In the genomic region with DNA sequence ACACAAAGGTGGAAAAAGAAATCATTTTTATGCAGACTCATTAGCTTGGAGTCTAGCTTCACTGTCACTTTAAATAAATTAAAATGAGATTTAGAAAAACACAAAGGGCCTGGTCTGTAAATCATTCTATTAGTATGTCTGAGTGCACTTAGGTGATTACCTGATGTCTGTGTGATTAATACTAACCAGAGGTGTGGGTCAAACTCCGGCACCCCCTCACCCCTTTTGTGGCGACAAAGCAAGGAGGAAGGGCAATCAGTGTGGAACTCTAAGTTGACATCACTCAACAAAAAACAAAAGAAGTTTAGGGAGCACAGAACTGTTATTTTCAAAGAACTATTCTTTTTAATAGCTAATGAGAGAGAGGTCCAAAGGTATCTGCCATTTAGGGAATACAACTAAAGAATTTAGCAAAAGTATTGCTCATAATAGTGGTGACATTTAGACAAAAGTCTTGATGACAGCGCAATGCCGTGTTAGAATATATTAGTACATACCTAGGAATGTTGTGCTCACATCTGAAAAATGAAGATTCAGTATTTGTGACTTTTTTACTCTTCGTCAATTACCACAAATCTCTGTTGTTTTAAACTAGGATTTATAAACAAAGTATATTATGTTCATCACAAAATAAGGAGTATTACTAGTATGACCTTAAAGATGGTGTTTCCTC, we compare ENCODE assay signal across 11 cellular contexts.
DNase-seq lines count a peak whose midpoint lies in the region; ATAC-seq, FAIRE-seq and TF ChIP-seq lines count a peak whose summit lies in the region.
"Had no signal": no experiment of that assay in that cellular context is flagged by ENCODE, and none has a peak within 500 bp of the region (broad histone marks: within the 10 kb centered on the region; RNA-seq: fewer than 3 reads in every experiment).

No MANE protein-coding gene starts in this region.

- H3K14ac ChIP-seq in IMR-90 (replicated peaks; ENCODE audit: low read depth, low read length) = peak overlapping the region; percentile 71

- peaks cover under 1% of the 10 kb centered on the region for H3K36me3 Mint-ChIP-seq in nephron (ENCODE audit: low read depth)

- H2BK15ac ChIP-seq in IMR-90 (ENCODE audit: low read depth, low read length) = peak overlapping the region; percentile 4; the same call in 1 of the 3 replicates

- FAIRE-seq in A549 (lab: Jason Lieb, UNC) = no peak
- FAIRE-seq: bronchial epithelial cell had no signal

- H2BK20ac ChIP-seq in IMR-90 (ENCODE audit: low read depth, low read length) = peak overlapping the region; percentile 57; the same call in 1 of the 2 replicates

- POLR2A ChIA-PET in A549 (lab: Yijun Ruan, JAX) (no interaction called here), IMR-90 (lab: Charles Lee; ENCODE audit: unreplicated experiment) (no interaction called here)

- H4K91ac ChIP-seq in IMR-90 (ENCODE audit: insufficient read depth, low read depth, low read length) = peak overlapping the region; percentile 33; the same call in 1 of the 2 replicates

- no peaks in the 10 kb centered on the region for H3K9me3 Mint-ChIP-seq in nephron

- peaks cover 37% of the 10 kb centered on the region for H3K4me1 ChIP-seq in A549
- peaks cover 18% of the 10 kb centered on the region for H3K4me1 ChIP-seq in IMR-90 (ENCODE audit: control insufficient read depth, insufficient read depth, low read length)
- H3K4me1 ChIP-seq in esophagus muscularis mucosa = peaks cover 17 to 47% (median 26%) of the 10 kb centered on the region in 4 donors

- ATAC-seq in A549 = no peak
- no peak for ATAC-seq in IMR-90 (ENCODE audit: low read depth)

- in situ Hi-C loops in IMR-90 (cut with MboI; ENCODE audit: low sequenced_read_pairs) = no loop called here
- in situ Hi-C loops in GM13976 (cut with MboI; ENCODE audit: low sequenced_read_pairs, unreplicated experiment) = no loop called here

- peak overlapping the region; percentile 73; the same call in 1 of the 2 replicates for H3K56ac ChIP-seq in IMR-90 (ENCODE audit: extremely low read depth, insufficient read depth, low read length)

- peaks cover 84% of the 10 kb centered on the region for H3K4me1 Mint-ChIP-seq in nephron

- H3K9me1 ChIP-seq in IMR-90 (ENCODE audit: insufficient read depth, low read length) = peaks cover 4% of the 10 kb centered on the region

- no peaks in the 10 kb centered on the region for H4K20me1 ChIP-seq in IMR-90 (ENCODE audit: insufficient read depth, low read length)

- H3K4me2 ChIP-seq in A549 (peak overlapping the region; percentile 54), IMR-90 (ENCODE audit: low read depth, low read length) (peak overlapping the region; percentile 80)

- intact Hi-C loops in IMR-90 (cut with micrococcal nuclease) = loop anchor here (2.0 kb wide), 1 partner anchor 53 kb away; no protein-coding TSS in a partner anchor
- intact Hi-C loops in dorsolateral prefrontal cortex (cut with DNase I) = loop anchor here in 1 of 2 donors (2.0 kb wide), 1 partner anchor 63 kb away; no protein-coding TSS in a partner anchor
- intact Hi-C loops in esophagus muscularis mucosa (cut with DNase I) = loop anchor here (10.0 kb wide), 1 partner anchor 61 kb away; no protein-coding TSS in a partner anchor

- peak overlapping the region; percentile 87 for H2BK120ac ChIP-seq in IMR-90 (ENCODE audit: low read depth, low read length)

- no peak for TF ChIP-seq CTCF in A549 (IDR thresholded peaks at IDR 0.05)
- no peak for TF ChIP-seq CTCF in IMR-90 (conservative IDR thresholded peaks at IDR 0.05; ENCODE audit: low read depth, low read length)
- TF ChIP-seq CTCF in dorsolateral prefrontal cortex (IDR thresholded peaks at IDR 0.05 in 54 of 56, conservative IDR thresholded peaks at IDR 0.05 in 2 of 56; ENCODE audit: low read depth in 1 of 56, partially characterized antibody in 56 of 56) = no peak
- TF ChIP-seq CTCF in nephron (IDR thresholded peaks at IDR 0.05; ENCODE audit: unreplicated experiment in 3 of 3) = no peak
- no peak for TF ChIP-seq CTCF in GM13976 (IDR thresholded peaks at IDR 0.05; ENCODE audit: borderline replicate concordance, control extremely low read depth, extremely low read depth, insufficient read depth, missing control alignments)
- no peak for TF ChIP-seq CTCF in esophagus muscularis mucosa (IDR thresholded peaks at IDR 0.05)

- H3K18ac ChIP-seq in IMR-90 (ENCODE audit: low read depth, low read length) = peak overlapping the region; percentile 91

- CTCF ChIA-PET in A549 (lab: Yijun Ruan, JAX) = interaction anchor here (1.2 kb wide), 1 partner anchor 11 kb away, joined by 3 read pairs; no protein-coding TSS in a partner anchor
- CTCF ChIA-PET in IMR-90 (lab: Yijun Ruan, JAX) = interaction anchor here (0.6 to 1.6 kb wide), 4 partner anchors 9 to 1035 kb away, joined by 3 to 5 read pairs (median 4); no protein-coding TSS in a partner anchor

- H3K27me3 Mint-ChIP-seq in nephron (ENCODE audit: low read depth) = no peaks in the 10 kb centered on the region

- H3K27ac Mint-ChIP-seq in nephron = peak overlapping the region; percentile 91 to 95 (median 93)

- H3K79me1 ChIP-seq in IMR-90 (ENCODE audit: low read depth in 1 of 2, low read length in 2 of 2) = peaks cover 32 to 57% of the 10 kb centered on the region in 2 experiments

- peak overlapping the region; percentile 45; the same call in 1 of the 2 replicates for H3K9ac ChIP-seq in IMR-90 (ENCODE audit: low read depth, low read length)

- H3K27ac ChIP-seq in A549 = peak overlapping the region; percentile 54 to 55; a peak in 4 of 6 replicates
- H3K27ac ChIP-seq in IMR-90 (ENCODE audit: insufficient read depth, low read length) = peak overlapping the region; percentile 80
- peak overlapping the region; percentile 69 to 99 (median 96) for H3K27ac ChIP-seq in dorsolateral prefrontal cortex
- H3K27ac ChIP-seq in esophagus muscularis mucosa (replicated peaks in 1 of 4) = peak overlapping the region in 2 of 4 donors; percentile 33 to 56

- DNase-seq in A549 (ENCODE audit: low read depth in 1 of 2, low spot score in 1 of 2) (no peak), IMR-90 (peak; percentile 50), dorsolateral prefrontal cortex (no peak), SIG-M5 treated with dmso at 0.1 percent for 504 hours (lab: John Stamatoyannopoulos, UW; ENCODE audit: unreplicated experiment) (no peak), GM13976 (ENCODE audit: low spot score) (no peak), hippocampal formation (lab: John Stamatoyannopoulos, UW) (no peak), esophagus muscularis mucosa (ENCODE audit: extremely low spot score) (no peak)
- DNase-seq: NCI-H446 treated with DMSO at 0.1 percent for 48 hours; stimulated activated CD4-positive, alpha-beta T cell treated with anti-CD3 and anti-CD28 coated beads, Interleukin-4, amount 100 ng/mL, for 4 hours had no signal

- H4K8ac ChIP-seq in IMR-90 (ENCODE audit: low read depth in 2 of 2, low read length in 2 of 2) = peak overlapping the region; percentile 27 to 80; a peak in 3 of 4 replicates

- peak overlapping the region; percentile 76 for H3K23ac ChIP-seq in IMR-90 (ENCODE audit: low read depth, low read length)

- peak overlapping the region; percentile 79; the same call in 1 of the 2 replicates for H4K5ac ChIP-seq in IMR-90 (ENCODE audit: low read depth, low read length)

- peak overlapping the region; percentile 75 for H2BK5ac ChIP-seq in IMR-90 (ENCODE audit: low read depth, low read length, poor library complexity, severe bottlenecking)

- TF ChIP-seq RAD21 in A549 (conservative IDR thresholded peaks at IDR 0.05 in 1 of 2, IDR thresholded peaks at IDR 0.05 in 1 of 2) (no peak), IMR-90 (IDR thresholded peaks at IDR 0.05; ENCODE audit: low read length) (no peak)

- peak overlapping the region; percentile 14 to 69 (median 55) for H3K4me3 Mint-ChIP-seq in nephron

- H3K4me3 ChIP-seq in A549 (no peak overlapping the region), IMR-90 (ENCODE audit: insufficient read depth, low read depth, low read length) (no peak overlapping the region), dorsolateral prefrontal cortex (peak overlapping the region in 51 of 59 donors; percentile 4 to 61 (median 45)), esophagus muscularis mucosa (no peak overlapping the region)

- 79% methylated on average over 5 of the region's 5 CpGs for WGBS in A549 (ENCODE audit: missing lambda C conversion rate)
- no CpG with 5 or more reads among the region's 5 CpGs for WGBS in IMR-90 (ENCODE audit: extremely low coverage in 2 of 2, insufficient read length in 1 of 2), 2 experiments
- 87% methylated on average over 5 of the region's 5 CpGs for WGBS in esophagus muscularis mucosa

- no peak for TF ChIP-seq EP300 in A549 (IDR thresholded peaks at IDR 0.05)
- no peak for TF ChIP-seq EP300 in esophagus muscularis mucosa (IDR thresholded peaks at IDR 0.05)

- peak overlapping the region; percentile 88 for H3K4ac ChIP-seq in IMR-90 (ENCODE audit: low read depth, low read length)

- no peak overlapping the region for H2AFZ ChIP-seq in IMR-90 (replicated peaks; ENCODE audit: low read length, poor library complexity)

- no TSS peak for BruUV-seq in IMR-90 (replicated peaks; lab: Mats Ljungman, UMichigan)

- dilution Hi-C loops in IMR-90 (cut with HindIII; ENCODE audit: low sequenced_read_pairs, unreplicated experiment) = no loop called here

- H2AK9ac ChIP-seq in IMR-90 (replicated peaks; ENCODE audit: low read depth, low read length, poor library complexity) = no peak overlapping the region

- TF ChIP-seq POLR2A in A549 (IDR thresholded peaks at IDR 0.05; ENCODE audit: low read length) (no peak), IMR-90 (IDR thresholded peaks at IDR 0.05; ENCODE audit: low read depth, low read length) (no peak), esophagus muscularis mucosa (IDR thresholded peaks at IDR 0.05; ENCODE audit: low read depth) (no peak)

- H3K36me3 ChIP-seq in IMR-90 (ENCODE audit: control insufficient read depth, insufficient read depth, low read length) (peaks cover 1% of the 10 kb centered on the region; the same call in 1 of the 2 replicates), esophagus muscularis mucosa (no peaks in the 10 kb centered on the region)

- peak overlapping the region; percentile 72; the same call in 1 of the 2 replicates for H2AK5ac ChIP-seq in IMR-90 (ENCODE audit: low read depth, low read length)

- H3K27me3 ChIP-seq in IMR-90 (ENCODE audit: control insufficient read depth, insufficient read depth, low read length) (no peaks in the 10 kb centered on the region), dorsolateral prefrontal cortex (no peaks in the 10 kb centered on the region), esophagus muscularis mucosa (peaks cover 0 to 5% (median 0%) of the 10 kb centered on the region in 4 donors)

- H3K9me3 ChIP-seq in A549 (no peaks in the 10 kb centered on the region), IMR-90 (ENCODE audit: control insufficient read depth, insufficient read depth, low read length) (no peaks in the 10 kb centered on the region), esophagus muscularis mucosa (no peaks in the 10 kb centered on the region)

TF ChIP-seq in A549, 52 proteins besides CTCF, POLR2A, EP300 and RAD21 (continues in another document):
- TF ChIP-seq PHF8 (IDR thresholded peaks at IDR 0.05; ENCODE audit: borderline replicate concordance, low read depth) (no peak), RCOR1 (IDR thresholded peaks at IDR 0.05; ENCODE audit: low read depth, low read length) (no peak), FOXS1 (CRISPR knock-in tag; IDR thresholded peaks at IDR 0.05) (no peak)

TF ChIP-seq in IMR-90, 13 proteins besides CTCF, POLR2A, EP300 and RAD21 (continues in another document):
- TF ChIP-seq BHLHE40 (IDR thresholded peaks at IDR 0.05; ENCODE audit: low read depth, low read length) (no peak), NFE2L2 (IDR thresholded peaks at IDR 0.05; ENCODE audit: low read depth, low read length) (no peak), CHD1 (IDR thresholded peaks at IDR 0.05; ENCODE audit: low read depth, low read length) (no peak)

Comparison
In these comparisons a context has a peak if more than half of its experiments do, and no peak if none do; other contexts are left out.
1. H3K4me3 ChIP-seq: peak in dorsolateral prefrontal cortex (51 of 59); none in A549 (single experiment), IMR-90 (single experiment) and esophagus muscularis mucosa (0 of 4).